In the genomic region with DNA sequence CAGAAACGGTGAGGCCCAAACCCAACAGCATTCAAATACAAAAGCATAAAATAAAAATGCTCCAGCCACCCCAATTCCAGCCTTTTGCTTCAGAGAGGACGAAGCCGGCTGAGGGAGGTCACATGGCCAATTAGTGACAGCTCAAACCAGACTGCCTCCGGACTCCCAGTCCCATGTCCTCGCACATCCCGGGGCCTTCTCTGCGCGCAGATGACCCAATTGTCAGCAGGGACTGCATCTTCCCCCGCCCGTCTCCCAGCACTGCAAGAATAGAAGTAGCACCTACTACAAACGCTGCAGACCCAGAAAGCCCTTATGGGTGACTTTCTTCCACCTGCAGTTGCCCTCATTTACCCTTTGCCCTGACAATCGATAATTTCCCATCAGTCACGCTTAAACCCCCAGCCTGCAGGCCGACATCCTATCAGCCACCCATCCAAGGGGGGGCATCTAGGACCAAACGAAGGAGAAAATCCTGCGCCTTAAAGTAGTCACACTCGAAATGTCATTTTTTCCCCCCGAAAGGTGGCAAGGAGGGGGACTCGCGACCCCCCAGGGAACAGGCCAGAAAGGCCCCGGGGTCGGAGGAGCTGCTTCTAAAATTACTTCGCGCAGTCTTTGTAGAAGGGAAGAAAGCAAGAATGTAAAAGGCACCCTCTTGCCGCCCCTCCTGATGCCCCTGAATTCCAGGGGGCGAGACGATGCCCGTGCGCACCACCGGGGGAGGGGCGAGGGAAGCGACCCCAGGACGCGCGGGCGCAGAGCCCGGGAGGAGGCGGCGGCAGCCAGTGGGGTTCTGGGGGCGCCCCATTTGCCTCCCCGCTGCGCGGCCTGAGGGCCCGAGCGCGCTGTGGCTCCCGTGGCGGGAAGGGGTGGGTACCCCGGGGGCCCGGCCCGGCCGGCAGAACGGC, we compare ENCODE assay signal across 8 cellular contexts. TPM values are rescaled to one million over a fixed set of nuclear protein-coding genes. Genes with fewer than 3 reads are reported as not detected.
DNase-seq lines count a peak whose midpoint lies in the region; ATAC-seq and TF ChIP-seq lines count a peak whose summit lies in the region.

No MANE protein-coding gene starts in this region.

- no peak for TF ChIP-seq CTCF in stomach (IDR thresholded peaks at IDR 0.05)

- H3K36me3 ChIP-seq in effector memory CD4-positive, alpha-beta T cell (ENCODE audit: control insufficient read depth, insufficient read depth, low read length): no peaks in the 10 kb centered on the region
- no peaks in the 10 kb centered on the region for H3K36me3 ChIP-seq in stomach

- H3K4me1 ChIP-seq in effector memory CD4-positive, alpha-beta T cell (ENCODE audit: control insufficient read depth, insufficient read depth, low read length, poor library complexity, severe bottlenecking): peaks cover 20% of the 10 kb centered on the region
- H3K4me1 ChIP-seq in stomach: peaks cover 7 to 35% (median 24%) of the 10 kb centered on the region in 4 donors

- intact Hi-C loops in stomach (cut with DNase I; ENCODE audit: low total_unique reads): no loop called here

- no peaks in the 10 kb centered on the region for H3K9me3 ChIP-seq in effector memory CD4-positive, alpha-beta T cell (ENCODE audit: control insufficient read depth, low read length)
- H3K9me3 ChIP-seq in stomach: no peaks in the 10 kb centered on the region

- no peak for TF ChIP-seq POLR2A in stomach (IDR thresholded peaks at IDR 0.05)

- in situ Hi-C loops in KBM-7 (cut with MboI; ENCODE audit: low pct_unique_long_range_greater_than_20kb, low sequenced_read_pairs): no loop called here

- WGBS in stomach, 5 donors: 5 to 8% (median 6%) methylated on average over 30 to 53 of the region's 53 CpGs

- H3K4me3 ChIP-seq in effector memory CD4-positive, alpha-beta T cell (ENCODE audit: insufficient read depth, low read depth, low read length, poor library complexity, severe bottlenecking): peak overlapping the region; percentile 77
- H3K4me3 ChIP-seq in stomach: peak overlapping the region; percentile 83 to 95 (median 89)

- H3K27me3 ChIP-seq in effector memory CD4-positive, alpha-beta T cell (replicated peaks; ENCODE audit: control insufficient read depth, insufficient read depth, low read length, poor library complexity, severe bottlenecking): no peaks in the 10 kb centered on the region
- H3K27me3 ChIP-seq in stomach: no peaks in the 10 kb centered on the region

- DNase-seq in activated CD4-positive, CD25-positive, alpha-beta regulatory T cell (lab: John Stamatoyannopoulos, UW): no peak
- peak; percentile 19 for DNase-seq in KBM-7
- DNase-seq in activated CD4-positive, alpha-beta T cell treated with anti-CD3 and anti-CD28 coated beads for 48 hours: peak; percentile 27
- peak in 2 of 3 donors; percentile 0 to 4 for DNase-seq in effector memory CD4-positive, alpha-beta T cell
- peak; percentile 90 for DNase-seq in medulla oblongata (ENCODE audit: extremely low spot score)
- peak; percentile 26 for DNase-seq in stomach

- TF ChIP-seq EP300 in stomach (IDR thresholded peaks at IDR 0.05): no peak

- H3K27ac ChIP-seq in effector memory CD4-positive, alpha-beta T cell (ENCODE audit: insufficient read depth, low read length, poor library complexity, severe bottlenecking): peak overlapping the region; percentile 21
- H3K27ac ChIP-seq in stomach: peak overlapping the region in 4 of 5 donors; percentile 19 to 76 (median 46)

- ATAC-seq in activated CD4-positive, CD25-positive, alpha-beta regulatory T cell treated with anti-CD3 and anti-CD28 coated beads, Interleukin-2, amount 50 U/mL, for 24 hours: peak; percentile 34 to 46
- no peak for ATAC-seq in GM18873 (IDR thresholded peaks at IDR 0.05; ENCODE audit: low FRiP score, unreplicated experiment)

RNA-seq across cellular contexts. Expression of a gene that starts 0.8 kb away (rescaled TPM):
- 10 to 100 TPM in 3 of 5 donors, 1 to 10 TPM in 2; 2.9 to 58.3 (median 12.9) TPM for total RNA-seq in stomach
- polyA plus RNA-seq in stomach: 1 to 10 TPM; 2.6 to 3.9 (median 2.8) TPM

Comparison
In these comparisons a context has a peak if more than half of its experiments do, and no peak if none do; other contexts are left out.
1. DNase-seq: peak in KBM-7 (single experiment), activated CD4-positive, alpha-beta T cell treated with anti-CD3 and anti-CD28 coated beads for 48 hours (single experiment), effector memory CD4-positive, alpha-beta T cell (2 of 3), medulla oblongata (single experiment) and stomach (single experiment); none in activated CD4-positive, CD25-positive, alpha-beta regulatory T cell (0 of 4).